Comparison of ENCODE assay signal across 8 cellular contexts in the genomic region with DNA sequence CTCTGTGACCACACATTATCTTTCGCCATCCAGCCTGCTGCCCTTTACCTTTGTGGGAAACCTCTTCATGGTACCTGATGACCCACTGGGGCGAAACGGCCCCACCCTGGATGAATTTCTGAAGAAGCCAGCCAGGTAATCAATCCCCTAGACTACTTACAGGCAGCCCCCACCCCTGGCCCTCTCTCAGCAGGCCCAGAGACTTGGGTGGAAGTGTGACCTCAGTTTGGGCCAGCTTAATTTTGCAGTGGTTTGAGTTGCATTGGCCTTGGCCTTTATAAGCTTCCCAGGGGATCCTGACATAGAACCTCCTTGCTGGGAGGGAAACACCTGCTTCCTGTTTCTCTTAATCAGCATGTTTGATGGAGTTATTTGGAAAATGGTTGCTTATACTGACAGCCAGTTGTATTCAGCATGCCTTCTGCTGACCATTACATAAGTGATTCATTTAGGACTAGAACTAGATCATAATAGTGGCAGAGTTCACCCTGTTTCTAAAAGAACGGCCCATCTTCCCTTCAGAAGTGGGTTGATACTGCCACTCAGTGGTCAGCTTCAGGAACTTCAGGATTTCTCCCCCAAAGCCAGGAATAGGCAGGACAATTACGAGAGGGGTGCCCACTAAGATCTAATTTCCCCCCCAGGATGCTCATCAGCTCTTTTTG.
DNase-seq lines count a peak whose midpoint lies in the region; ATAC-seq and TF ChIP-seq lines count a peak whose summit lies in the region.

No MANE protein-coding gene starts in this region.

- H3K9me3 Mint-ChIP-seq in stimulated activated naive B cell treated with anti-CD40 and anti-IgM and Interleukin-4, amounts not matched to agents 10 μg/mL and 1 μg/mL and 100 μg/mL, for 72 hours, result no peaks in the 10 kb centered on the region

- H3K36me3 ChIP-seq in Loucy (ENCODE audit: insufficient read depth, low read length), result peaks cover 14% of the 10 kb centered on the region; the same call in 1 of the 2 replicates

- no peak overlapping the region for H2AFZ ChIP-seq in Loucy (ENCODE audit: low read length)

- DNase-seq in Ammon's horn (ENCODE audit: low spot score) (peak; percentile 83), GM13976 (ENCODE audit: low spot score) (peak; percentile 76), SHP77 treated with DMSO at 0.1 percent for 48 hours (lab: John Stamatoyannopoulos, UW) (peak; percentile 58), kidney tubule cell (ENCODE audit: low spot score) (peak; percentile 79)
- peak; percentile 47 for DNase-seq in central memory CD4-positive, alpha-beta T cell
- no peak for DNase-seq in stimulated activated naive B cell treated with anti-CD40 and anti-IgM and Interleukin-4, amounts not matched to agents 10 μg/mL and 1 μg/mL and 100 μg/mL, for 72 hours

- H3K4me3 Mint-ChIP-seq in stimulated activated naive B cell treated with anti-CD40 and anti-IgM and Interleukin-4, amounts not matched to agents 10 μg/mL and 1 μg/mL and 100 μg/mL, for 72 hours, result peak overlapping the region; percentile 52 to 54

- no peaks in the 10 kb centered on the region for H3K9me3 ChIP-seq in Loucy (ENCODE audit: insufficient read depth, low read depth, low read length)

- H3K9ac ChIP-seq in Loucy (ENCODE audit: low read depth, low read length, poor library complexity, severe bottlenecking), result peak overlapping the region; percentile 81

- H3K27me3 ChIP-seq in Loucy (ENCODE audit: insufficient read depth, low read length, poor library complexity, severe bottlenecking), result no peaks in the 10 kb centered on the region

- in situ Hi-C loops in GM13976 (cut with MboI; ENCODE audit: low sequenced_read_pairs, unreplicated experiment), result loop anchor here (5.0 to 10.0 kb wide), 2 partner anchors 72 to 114 kb away; a partner anchor contains a TSS

- peak overlapping the region; percentile 93 for H3K27ac Mint-ChIP-seq in stimulated activated naive B cell treated with anti-CD40 and anti-IgM and Interleukin-4, amounts not matched to agents 10 μg/mL and 1 μg/mL and 100 μg/mL, for 72 hours

- peak; percentile 57 for TF ChIP-seq CTCF in GM13976 (IDR thresholded peaks at IDR 0.05; ENCODE audit: borderline replicate concordance, control extremely low read depth, extremely low read depth, insufficient read depth, missing control alignments)
- TF ChIP-seq CTCF in Loucy (conservative IDR thresholded peaks at IDR 0.05; ENCODE audit: low read length), result peak; percentile 84

- H3K36me3 Mint-ChIP-seq in stimulated activated naive B cell treated with anti-CD40 and anti-IgM and Interleukin-4, amounts not matched to agents 10 μg/mL and 1 μg/mL and 100 μg/mL, for 72 hours, result peaks cover 51 to 77% of the 10 kb centered on the region in 2 donors

- H3K27me3 Mint-ChIP-seq in stimulated activated naive B cell treated with anti-CD40 and anti-IgM and Interleukin-4, amounts not matched to agents 10 μg/mL and 1 μg/mL and 100 μg/mL, for 72 hours, result no peaks in the 10 kb centered on the region

- no peaks in the 10 kb centered on the region for H3K9me2 ChIP-seq in Loucy (replicated peaks; ENCODE audit: low read depth, low read length)

- peaks cover 17% of the 10 kb centered on the region for H4K20me1 ChIP-seq in Loucy (ENCODE audit: insufficient read depth, low read length, poor library complexity, severe bottlenecking)

- peak; percentile 62 for ATAC-seq in stimulated activated naive B cell treated with anti-CD40 and anti-IgM and Interleukin-4, amounts not matched to agents 10 μg/mL and 1 μg/mL and 100 μg/mL, for 72 hours (replicated peaks)
- no peak for ATAC-seq in HG02852 (IDR thresholded peaks at IDR 0.05; ENCODE audit: unreplicated experiment)

- H3K79me2 ChIP-seq in Loucy (ENCODE audit: insufficient read depth, low read length), result peaks cover 47% of the 10 kb centered on the region

- H3F3A ChIP-seq in Loucy (ENCODE audit: low read depth), result 0 out of 2 replicates have a peak, but pooled peaks cover 5% of the 10 kb centered on the region

- H3K4me1 ChIP-seq in Loucy (ENCODE audit: insufficient read depth, low read length, poor library complexity, severe bottlenecking), result peaks cover 67% of the 10 kb centered on the region

- H3K4me2 ChIP-seq in Loucy (ENCODE audit: low read depth, low read length, poor library complexity, severe bottlenecking), result peak overlapping the region; percentile 80

- H3K4me1 Mint-ChIP-seq in stimulated activated naive B cell treated with anti-CD40 and anti-IgM and Interleukin-4, amounts not matched to agents 10 μg/mL and 1 μg/mL and 100 μg/mL, for 72 hours, result peaks cover 56 to 85% of the 10 kb centered on the region in 2 donors

- peak overlapping the region; percentile 69 for H3K4me3 ChIP-seq in Loucy (ENCODE audit: low read length, poor library complexity, severe bottlenecking)
